Comparison of ENCODE assay signal across 8 cellular contexts in genomic region chrX:93468075-93468474, GRCh38.
"Had no signal": no experiment of that assay in that cellular context is flagged by ENCODE, and none has a peak within 500 bp of the region (broad histone marks: within the 10 kb centered on the region; RNA-seq: fewer than 3 reads in every experiment).

No MANE protein-coding gene starts in this region.

- FAIRE-seq: H1, H54, HTR-8/SVneo had no signal

- H3K4me3 ChIP-seq: GM23338 had no signal

- H3K27ac ChIP-seq: KMS-11 had no signal

- DNase-seq: H9, HCEC 1CT, KBM-7 had no signal
